Comparison of ENCODE assay signal across 21 cellular contexts in genomic region chr20:8473459-8473858, GRCh38.
DNase-seq lines count a peak whose midpoint lies in the region; TF ChIP-seq lines count a peak whose summit lies in the region.
"Had no signal": no experiment of that assay in that cellular context is flagged by ENCODE, and none has a peak within 500 bp of the region (broad histone marks: within the 10 kb centered on the region; RNA-seq: fewer than 3 reads in every experiment).

No MANE protein-coding gene starts in this region.

- H3K4me1 Mint-ChIP-seq in T-helper 2 cell treated with Interferon-gamma antibody and Interleukin-4, amounts not matched to agents 5 μg/mL and 100 μg/mL, for 36 hours (ENCODE audit: low read depth) = no peaks in the 10 kb centered on the region

- no peak overlapping the region for H3K9ac ChIP-seq in trophoblast cell (ENCODE audit: low read length)

- no peaks in the 10 kb centered on the region for H3K9me3 ChIP-seq in trophoblast cell (ENCODE audit: insufficient read depth, low read depth, low read length)
- H3K9me3 ChIP-seq: A549, gastroesophageal sphincter, prostate gland, uterus had no signal

- H3K79me1 ChIP-seq in trophoblast cell (ENCODE audit: low read length) = no peaks in the 10 kb centered on the region

- H2AK5ac ChIP-seq in trophoblast cell (ENCODE audit: low read length) = no peak overlapping the region

- H2BK5ac ChIP-seq in trophoblast cell (ENCODE audit: low read depth, low read length, poor library complexity) = no peak overlapping the region

- H4K12ac ChIP-seq in trophoblast cell (ENCODE audit: low read depth, low read length) = no peak overlapping the region

- H3K27me3 ChIP-seq in trophoblast cell (ENCODE audit: insufficient read depth, low read length) = no peaks in the 10 kb centered on the region
- H3K27me3 ChIP-seq: gastroesophageal sphincter, uterus had no signal

- H3K79me2 ChIP-seq in trophoblast cell (ENCODE audit: control insufficient read depth, insufficient read depth, low read length, poor library complexity) = no peaks in the 10 kb centered on the region

- H3K36me3 ChIP-seq in trophoblast cell (ENCODE audit: control insufficient read depth in 1 of 2, insufficient read depth in 2 of 2, low read length in 2 of 2) = no peaks in the 10 kb centered on the region
- H3K36me3 ChIP-seq: gastroesophageal sphincter, prostate gland, uterus had no signal

- H3K23ac ChIP-seq in trophoblast cell (ENCODE audit: low read length) = no peak overlapping the region

- H2AFZ ChIP-seq in trophoblast cell (ENCODE audit: insufficient read depth, low read length, poor library complexity) = no peak overlapping the region

- no peak overlapping the region for H3K14ac ChIP-seq in trophoblast cell (ENCODE audit: low read length)

- no peaks in the 10 kb centered on the region for H3K4me1 ChIP-seq in trophoblast cell (ENCODE audit: control insufficient read depth in 1 of 2, insufficient read depth in 2 of 2, low read length in 2 of 2)
- H3K4me1 ChIP-seq: A549, prostate gland, uterus had no signal

- H3K36me3 Mint-ChIP-seq in T-helper 2 cell treated with Interferon-gamma antibody and Interleukin-4, amounts not matched to agents 5 μg/mL and 100 μg/mL, for 36 hours (ENCODE audit: low read depth) = no peaks in the 10 kb centered on the region
- H3K36me3 Mint-ChIP-seq: natural killer cell treated with Interleukin-12 subunit alpha and Interleukin-12 subunit beta and Interleukin-15 and Interleukin-18, amount 100 ng/mL, for 72 hours had no signal

- H3K9me3 Mint-ChIP-seq in T-helper 2 cell treated with Interferon-gamma antibody and Interleukin-4, amounts not matched to agents 5 μg/mL and 100 μg/mL, for 36 hours = no peaks in the 10 kb centered on the region
- H3K9me3 Mint-ChIP-seq: endodermal cell; natural killer cell treated with Interleukin-12 subunit alpha and Interleukin-12 subunit beta and Interleukin-15 and Interleukin-18, amount 100 ng/mL, for 72 hours; stimulated activated naive CD8-positive, alpha-beta T cell treated with anti-CD3 and anti-CD28 coated beads, Interleukin-15, Interleukin-2, amounts not matched to agents 100 ng/mL and 50 ng/mL, for 24 hours had no signal

- no peak overlapping the region for H3K18ac ChIP-seq in trophoblast cell (ENCODE audit: low read length)

- no peak for TF ChIP-seq CTCF in fibroblast of the aortic adventitia (IDR thresholded peaks at IDR 0.05; ENCODE audit: insufficient read depth, low read length)

- H4K8ac ChIP-seq in trophoblast cell (ENCODE audit: low read depth, low read length) = no peak overlapping the region

- H3K27ac Mint-ChIP-seq in T-helper 2 cell treated with Interferon-gamma antibody and Interleukin-4, amounts not matched to agents 5 μg/mL and 100 μg/mL, for 36 hours = no peak overlapping the region
- H3K27ac Mint-ChIP-seq: CD4-positive, alpha-beta memory T cell; endodermal cell; natural killer cell treated with Interleukin-12 subunit alpha and Interleukin-12 subunit beta and Interleukin-15 and Interleukin-18, amount 100 ng/mL, for 72 hours; stimulated activated naive CD8-positive, alpha-beta T cell treated with anti-CD3 and anti-CD28 coated beads, Interleukin-15, Interleukin-2, amounts not matched to agents 100 ng/mL and 50 ng/mL, for 24 hours had no signal

- H3K4me3 ChIP-seq in fibroblast of the aortic adventitia (ENCODE audit: low read depth, low read length) (no peak overlapping the region), trophoblast cell (ENCODE audit: low read depth, low read length) (no peak overlapping the region)
- H3K4me3 ChIP-seq: A549, gastroesophageal sphincter, prostate gland, uterus had no signal

- H3K27ac ChIP-seq in trophoblast cell (ENCODE audit: low read depth, low read length) = no peak overlapping the region
- H3K27ac ChIP-seq: A549, gastroesophageal sphincter, prostate gland, uterus had no signal

- no peaks in the 10 kb centered on the region for H3K27me3 Mint-ChIP-seq in T-helper 2 cell treated with Interferon-gamma antibody and Interleukin-4, amounts not matched to agents 5 μg/mL and 100 μg/mL, for 36 hours (ENCODE audit: low read depth)
- H3K27me3 Mint-ChIP-seq: CD4-positive, alpha-beta memory T cell; natural killer cell treated with Interleukin-12 subunit alpha and Interleukin-12 subunit beta and Interleukin-15 and Interleukin-18, amount 100 ng/mL, for 72 hours; stimulated activated naive CD8-positive, alpha-beta T cell treated with anti-CD3 and anti-CD28 coated beads, Interleukin-15, Interleukin-2, amounts not matched to agents 100 ng/mL and 50 ng/mL, for 24 hours had no signal

- no peak overlapping the region for H3K4me3 Mint-ChIP-seq in T-helper 2 cell treated with Interferon-gamma antibody and Interleukin-4, amounts not matched to agents 5 μg/mL and 100 μg/mL, for 36 hours
- H3K4me3 Mint-ChIP-seq: CD4-positive, alpha-beta memory T cell; endodermal cell; natural killer cell treated with Interleukin-12 subunit alpha and Interleukin-12 subunit beta and Interleukin-15 and Interleukin-18, amount 100 ng/mL, for 72 hours; stimulated activated naive CD8-positive, alpha-beta T cell treated with anti-CD3 and anti-CD28 coated beads, Interleukin-15, Interleukin-2, amounts not matched to agents 100 ng/mL and 50 ng/mL, for 24 hours had no signal

- no peak overlapping the region for H3K4ac ChIP-seq in trophoblast cell (ENCODE audit: low read depth, low read length)

- H2BK12ac ChIP-seq in trophoblast cell (ENCODE audit: low read length) = no peak overlapping the region

- H3K4me2 ChIP-seq in trophoblast cell (ENCODE audit: low read length) = no peak overlapping the region
- H3K4me2 ChIP-seq: A549 had no signal

- H4K91ac ChIP-seq in trophoblast cell (ENCODE audit: low read depth, low read length) = no peak overlapping the region

- no CpG with 5 or more reads among the region's 1 CpG for WGBS in trophoblast cell (ENCODE audit: extremely low coverage, insufficient coverage, insufficient read length)

- no peak overlapping the region for H2BK120ac ChIP-seq in trophoblast cell (ENCODE audit: insufficient read depth, low read length, poor library complexity)

- peak; percentile 35 for DNase-seq in NCI-H1105 treated with DMSO at 0.1 percent for 48 hours (lab: John Stamatoyannopoulos, UW)
- DNase-seq in NCI-H1105 (lab: John Stamatoyannopoulos, UW) = no peak
- DNase-seq in EL = peak; percentile 4
- peak; percentile 72 for DNase-seq in NCI-H2227 treated with DMSO at 0.1 percent for 48 hours (lab: John Stamatoyannopoulos, UW)
- peak; percentile 14 for DNase-seq in fibroblast of the aortic adventitia (ENCODE audit: low read depth)
- DNase-seq in HUDEP-2 (lab: John Stamatoyannopoulos, UW; ENCODE audit: unreplicated experiment in 76 of 76) = no peak
- no peak for DNase-seq in trophoblast cell
- DNase-seq in T-helper 2 cell treated with Interferon-gamma antibody and Interleukin-4, amounts not matched to agents 5 μg/mL and 100 μg/mL, for 36 hours (ENCODE audit: low spot score) = no peak
- DNase-seq: activated effector memory CD4-positive, alpha-beta T cell treated with anti-CD3 and anti-CD28 coated beads, Interleukin-2, amount 50 U/mL, for 16 hours; amygdala; CD4-positive, alpha-beta memory T cell; endodermal cell; KG1; NCI-H1694 treated with DMSO at 0.1 percent for 48 hours; NCI-H82; uterus had no signal

Comparison
In these comparisons a context has a peak if more than half of its experiments do, and no peak if none do; other contexts are left out.
1. DNase-seq: peak in NCI-H1105 treated with DMSO at 0.1 percent for 48 hours (single experiment), EL (single experiment), NCI-H2227 treated with DMSO at 0.1 percent for 48 hours (single experiment) and fibroblast of the aortic adventitia (single experiment); none in NCI-H1105 (single experiment), HUDEP-2 (0 of 76), trophoblast cell (0 of 2) and T-helper 2 cell treated with Interferon-gamma antibody and Interleukin-4, amounts not matched to agents 5 μg/mL and 100 μg/mL, for 36 hours (single experiment).